13 cellular contexts compared by ENCODE assay signal in genomic region chr12:48691826-48692473, GRCh38.
"Had no signal": no experiment of that assay in that cellular context is flagged by ENCODE, and none has a peak within 500 bp of the region (broad histone marks: within the 10 kb centered on the region; RNA-seq: fewer than 3 reads in every experiment).

No MANE protein-coding gene starts in this region.

- H3K27ac Mint-ChIP-seq: activated CD4-positive, alpha-beta T cell treated with anti-CD3 and anti-CD28 coated beads, Interleukin-2, amount 10 ng/mL, durations not matched to agents 7 days and 5 days; natural killer cell treated with Interleukin-12 subunit alpha and Interleukin-12 subunit beta and Interleukin-15 and Interleukin-18, amount 100 ng/mL, for 72 hours; stimulated activated naive CD8-positive, alpha-beta T cell treated with anti-CD3 and anti-CD28 coated beads, Interleukin-15, Interleukin-2, amounts not matched to agents 100 ng/mL and 50 ng/mL, for 24 hours; T-helper 1 cell treated with Interleukin-12 subunit alpha and Interleukin-12 subunit beta and Interleukin-4 antibody, amounts not matched to agents 30 μg/mL and 1 μg/mL, for 36 hours had no signal

- DNase-seq: activated CD4-positive, alpha-beta T cell treated with anti-CD3 and anti-CD28 coated beads, Interleukin-2, amount 10 ng/mL, durations not matched to agents 7 days and 5 days; activated CD4-positive, CD25-positive, alpha-beta regulatory T cell; activated effector memory CD4-positive, alpha-beta T cell treated with anti-CD3 and anti-CD28 coated beads, Interleukin-2, amount 50 U/mL, for 16 hours; effector memory CD8-positive, alpha-beta T cell; hypothalamus; mammary epithelial cell; stimulated activated CD4-positive, alpha-beta T cell treated with anti-CD3 and anti-CD28 coated beads, Interleukin-4, amount 100 ng/mL, for 1 hour; stimulated activated CD8-positive, alpha-beta memory T cell treated with anti-CD3 and anti-CD28 coated beads, Interleukin-4, amount 100 ng/mL, for 48 hours had no signal

- H3K27me3 ChIP-seq: ascending aorta had no signal

- H3K27me3 Mint-ChIP-seq: activated CD4-positive, alpha-beta T cell treated with anti-CD3 and anti-CD28 coated beads, Interleukin-2, amount 10 ng/mL, durations not matched to agents 7 days and 5 days; effector memory CD8-positive, alpha-beta T cell; natural killer cell treated with Interleukin-12 subunit alpha and Interleukin-12 subunit beta and Interleukin-15 and Interleukin-18, amount 100 ng/mL, for 72 hours; stimulated activated naive CD8-positive, alpha-beta T cell treated with anti-CD3 and anti-CD28 coated beads, Interleukin-15, Interleukin-2, amounts not matched to agents 100 ng/mL and 50 ng/mL, for 24 hours had no signal

- H3K4me3 Mint-ChIP-seq: activated CD4-positive, alpha-beta T cell treated with anti-CD3 and anti-CD28 coated beads, Interleukin-2, amount 10 ng/mL, durations not matched to agents 7 days and 5 days; effector memory CD8-positive, alpha-beta T cell; natural killer cell treated with Interleukin-12 subunit alpha and Interleukin-12 subunit beta and Interleukin-15 and Interleukin-18, amount 100 ng/mL, for 72 hours; stimulated activated naive CD8-positive, alpha-beta T cell treated with anti-CD3 and anti-CD28 coated beads, Interleukin-15, Interleukin-2, amounts not matched to agents 100 ng/mL and 50 ng/mL, for 24 hours; T-helper 1 cell treated with Interleukin-12 subunit alpha and Interleukin-12 subunit beta and Interleukin-4 antibody, amounts not matched to agents 30 μg/mL and 1 μg/mL, for 36 hours had no signal

- ATAC-seq: effector memory CD8-positive, alpha-beta T cell; natural killer cell treated with Interleukin-12 subunit alpha and Interleukin-12 subunit beta and Interleukin-15 and Interleukin-18, amount 100 ng/mL, for 72 hours had no signal

- H3K27ac ChIP-seq: ascending aorta, thoracic aorta had no signal

- H3K9me3 Mint-ChIP-seq: activated CD4-positive, alpha-beta T cell treated with anti-CD3 and anti-CD28 coated beads, Interleukin-2, amount 10 ng/mL, durations not matched to agents 7 days and 5 days; effector memory CD8-positive, alpha-beta T cell; natural killer cell treated with Interleukin-12 subunit alpha and Interleukin-12 subunit beta and Interleukin-15 and Interleukin-18, amount 100 ng/mL, for 72 hours; stimulated activated naive CD8-positive, alpha-beta T cell treated with anti-CD3 and anti-CD28 coated beads, Interleukin-15, Interleukin-2, amounts not matched to agents 100 ng/mL and 50 ng/mL, for 24 hours; T-helper 1 cell treated with Interleukin-12 subunit alpha and Interleukin-12 subunit beta and Interleukin-4 antibody, amounts not matched to agents 30 μg/mL and 1 μg/mL, for 36 hours had no signal

- H3K9me3 ChIP-seq: ascending aorta, thoracic aorta had no signal

- H3K4me3 ChIP-seq: ascending aorta, thoracic aorta had no signal
